Comparison of ENCODE assay signal across 21 cellular contexts in genomic region chr1:223792046-223792445, GRCh38.
"Had no signal": no experiment of that assay in that cellular context is flagged by ENCODE, and none has a peak within 500 bp of the region (broad histone marks: within the 10 kb centered on the region; RNA-seq: fewer than 3 reads in every experiment).

No MANE protein-coding gene starts in this region.

- H3K9ac ChIP-seq: parathyroid adenoma had no signal

- H2AFZ ChIP-seq: parathyroid adenoma had no signal

- H3K27me3 Mint-ChIP-seq: activated B cell treated with CpG ODN at 0.5 μM for 24 hours; activated CD4-positive, alpha-beta T cell treated with anti-CD3 and anti-CD28 coated beads for 36 hours; activated naive CD8-positive, alpha-beta T cell treated with anti-CD3 and anti-CD28 coated beads for 36 hours; central memory CD8-positive, alpha-beta T cell; stimulated activated naive CD8-positive, alpha-beta T cell treated with anti-CD3 and anti-CD28 coated beads, Interleukin-15, amount 100 ng/mL, for 72 hours had no signal

- DNase-seq: activated B cell treated with CpG ODN at 0.5 μM for 24 hours; activated CD4-positive, alpha-beta T cell treated with anti-CD3 and anti-CD28 coated beads for 36 hours; activated CD4-positive, alpha-beta T cell treated with anti-CD3 and anti-CD28 coated beads, Interleukin-2, amount 50 U/mL, for 4 hours; activated gamma-delta T cell; activated naive CD8-positive, alpha-beta T cell treated with anti-CD3 and anti-CD28 coated beads for 36 hours; amniotic stem cell; colonic mucosa; endodermal cell; esophagus squamous epithelium; heart left ventricle; left cardiac atrium; nucleus accumbens; right cardiac atrium; stimulated activated CD4-positive, alpha-beta T cell treated with anti-CD3 and anti-CD28 coated beads, Interleukin-12 subunit alpha, Interleukin-12 subunit beta, amount 100 ng/mL, for 4 hours; stimulated activated naive CD8-positive, alpha-beta T cell treated with anti-CD3 and anti-CD28 coated beads, Interleukin-15, amount 100 ng/mL, for 72 hours; T-helper 1 cell; transverse colon had no signal

- H3K4me3 Mint-ChIP-seq: activated B cell treated with CpG ODN at 0.5 μM for 24 hours; activated CD4-positive, alpha-beta T cell treated with anti-CD3 and anti-CD28 coated beads for 36 hours; activated naive CD8-positive, alpha-beta T cell treated with anti-CD3 and anti-CD28 coated beads for 36 hours; central memory CD8-positive, alpha-beta T cell; endodermal cell; stimulated activated naive CD8-positive, alpha-beta T cell treated with anti-CD3 and anti-CD28 coated beads, Interleukin-15, amount 100 ng/mL, for 72 hours had no signal

- H3K79me2 ChIP-seq: parathyroid adenoma had no signal

- H3K9me3 Mint-ChIP-seq: activated B cell treated with CpG ODN at 0.5 μM for 24 hours; activated naive CD8-positive, alpha-beta T cell treated with anti-CD3 and anti-CD28 coated beads for 36 hours; central memory CD8-positive, alpha-beta T cell; endodermal cell; stimulated activated naive CD8-positive, alpha-beta T cell treated with anti-CD3 and anti-CD28 coated beads, Interleukin-15, amount 100 ng/mL, for 72 hours had no signal

- H3K4me1 Mint-ChIP-seq: activated B cell treated with CpG ODN at 0.5 μM for 24 hours; activated CD4-positive, alpha-beta T cell treated with anti-CD3 and anti-CD28 coated beads for 36 hours; activated naive CD8-positive, alpha-beta T cell treated with anti-CD3 and anti-CD28 coated beads for 36 hours; stimulated activated naive CD8-positive, alpha-beta T cell treated with anti-CD3 and anti-CD28 coated beads, Interleukin-15, amount 100 ng/mL, for 72 hours had no signal

- H3K4me1 ChIP-seq: breast epithelium, colonic mucosa, gastroesophageal sphincter, heart left ventricle, parathyroid adenoma, transverse colon had no signal

- H3K4me3 ChIP-seq: breast epithelium, colonic mucosa, esophagus squamous epithelium, gastroesophageal sphincter, heart left ventricle, transverse colon had no signal

- H3K9me3 ChIP-seq: breast epithelium, colonic mucosa, esophagus squamous epithelium, gastroesophageal sphincter, heart left ventricle, transverse colon had no signal

- H3K27ac ChIP-seq: breast epithelium, colonic mucosa, esophagus squamous epithelium, gastroesophageal sphincter, heart left ventricle, parathyroid adenoma, transverse colon had no signal

- H3K36me3 ChIP-seq: breast epithelium, colonic mucosa had no signal

- H3K27ac Mint-ChIP-seq: activated B cell treated with CpG ODN at 0.5 μM for 24 hours; activated CD4-positive, alpha-beta T cell treated with anti-CD3 and anti-CD28 coated beads for 36 hours; activated naive CD8-positive, alpha-beta T cell treated with anti-CD3 and anti-CD28 coated beads for 36 hours; endodermal cell had no signal

- H3K27me3 ChIP-seq: breast epithelium, colonic mucosa, esophagus squamous epithelium, gastroesophageal sphincter, heart left ventricle, transverse colon had no signal
